ENCODE assay signal across 7 cellular contexts in the genomic region with DNA sequence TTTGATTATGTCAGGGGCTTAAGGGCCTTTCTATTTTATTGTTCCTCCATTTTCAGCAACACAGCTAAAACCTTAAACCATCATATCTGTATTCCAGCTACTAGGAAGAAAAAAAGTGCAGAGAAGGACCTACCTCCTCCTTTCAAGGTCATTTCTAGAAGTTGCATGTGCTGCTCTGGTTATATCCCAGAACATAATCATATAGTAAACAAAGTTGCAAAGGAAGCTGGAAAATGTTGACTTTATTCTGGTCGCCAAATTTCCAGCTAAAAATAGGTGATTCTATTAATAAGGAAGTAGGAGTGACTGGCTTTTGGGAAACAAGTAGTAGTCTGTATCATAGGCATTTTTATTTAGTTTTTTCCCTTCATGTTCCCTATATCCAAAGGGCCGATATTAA. TPM values are rescaled to one million over a fixed set of nuclear protein-coding genes. Genes with fewer than 3 reads are reported as not detected.
"Had no signal": no experiment of that assay in that cellular context is flagged by ENCODE, and none has a peak within 500 bp of the region (broad histone marks: within the 10 kb centered on the region; RNA-seq: fewer than 3 reads in every experiment).

No MANE protein-coding gene starts in this region.

- DNase-seq: IMR-90, KBM-7 had no signal

- H3K4me3 ChIP-seq: K562 had no signal

- H3K27ac ChIP-seq: HL-60 had no signal

- FAIRE-seq: HepG2, HTR-8/SVneo, K562 had no signal

- ATAC-seq: HepG2, K562 had no signal

RNA-seq across cellular contexts. Expression of a gene that starts 21.3 kb away (rescaled TPM):
- total RNA-seq: HepG2, HT-29 had no signal
- polyA plus RNA-seq: HepG2 had no signal
